Comparison of ENCODE assay signal across 19 cellular contexts in genomic region chr3:58369038-58369437, GRCh38. TPM values are rescaled to one million over a fixed set of nuclear protein-coding genes. Genes with fewer than 3 reads are reported as not detected.
A peak's percentile ranks its signal among the peaks of the same experiment; 100 is the strongest.
DNase-seq lines count a peak whose midpoint lies in the region; ATAC-seq and TF ChIP-seq lines count a peak whose summit lies in the region.
"Had no signal": no experiment of that assay in that cellular context is flagged by ENCODE, and none has a peak within 500 bp of the region (broad histone marks: within the 10 kb centered on the region; RNA-seq: fewer than 3 reads in every experiment).

No MANE protein-coding gene starts in this region.

- no peaks in the 10 kb centered on the region for H3K27me3 Mint-ChIP-seq in activated CD8-positive, alpha-beta T cell treated with anti-CD3 and anti-CD28 coated beads, Interleukin-2, amount 10 ng/mL, durations not matched to agents 7 days and 5 days (ENCODE audit: low read depth)
- no peaks in the 10 kb centered on the region for H3K27me3 Mint-ChIP-seq in activated CD8-positive, alpha-beta T cell treated with anti-CD3 and anti-CD28 coated beads for 36 hours
- H3K27me3 Mint-ChIP-seq in WTC11 (ENCODE audit: low read depth): no peaks in the 10 kb centered on the region
- H3K27me3 Mint-ChIP-seq in memory B cell: no peaks in the 10 kb centered on the region
- H3K27me3 Mint-ChIP-seq: CD4-positive, alpha-beta T cell; CD8-positive, alpha-beta memory T cell had no signal

- H3K27ac Mint-ChIP-seq in activated CD8-positive, alpha-beta T cell treated with anti-CD3 and anti-CD28 coated beads, Interleukin-2, amount 10 ng/mL, durations not matched to agents 7 days and 5 days: peak overlapping the region; percentile 1
- no peak overlapping the region for H3K27ac Mint-ChIP-seq in activated CD8-positive, alpha-beta T cell treated with anti-CD3 and anti-CD28 coated beads for 36 hours
- H3K27ac Mint-ChIP-seq in WTC11 (peak overlapping the region; percentile 22; the same call in 1 of the 2 replicates), memory B cell (peak overlapping the region; percentile 60)
- H3K27ac Mint-ChIP-seq: CD4-positive, alpha-beta T cell; GM23338 had no signal

- peaks cover 0 to 2% of the 10 kb centered on the region in 2 donors for H3K9me3 ChIP-seq in ovary
- H3K9me3 ChIP-seq: BE2C had no signal

- no peaks in the 10 kb centered on the region for H3K9me3 Mint-ChIP-seq in activated CD8-positive, alpha-beta T cell treated with anti-CD3 and anti-CD28 coated beads, Interleukin-2, amount 10 ng/mL, durations not matched to agents 7 days and 5 days (ENCODE audit: insufficient read depth)
- no peaks in the 10 kb centered on the region for H3K9me3 Mint-ChIP-seq in activated CD8-positive, alpha-beta T cell treated with anti-CD3 and anti-CD28 coated beads for 36 hours
- H3K9me3 Mint-ChIP-seq in WTC11 (peaks cover 9% of the 10 kb centered on the region), memory B cell (no peaks in the 10 kb centered on the region)
- H3K9me3 Mint-ChIP-seq: CD14-positive monocyte; CD4-positive, alpha-beta T cell; CD8-positive, alpha-beta memory T cell; GM23338; H9 had no signal

- peaks cover 26% of the 10 kb centered on the region for H3K36me3 Mint-ChIP-seq in activated CD8-positive, alpha-beta T cell treated with anti-CD3 and anti-CD28 coated beads, Interleukin-2, amount 10 ng/mL, durations not matched to agents 7 days and 5 days (ENCODE audit: low read depth)
- peaks cover 13% of the 10 kb centered on the region for H3K36me3 Mint-ChIP-seq in activated CD8-positive, alpha-beta T cell treated with anti-CD3 and anti-CD28 coated beads for 36 hours (ENCODE audit: low read depth)
- H3K36me3 Mint-ChIP-seq in WTC11: 0 out of 2 replicates have a peak, but pooled peaks cover 3% of the 10 kb centered on the region
- H3K36me3 Mint-ChIP-seq in memory B cell: peaks cover 18% of the 10 kb centered on the region

- POLR2A ChIA-PET in activated CD8-positive, alpha-beta T cell treated with anti-CD3 and anti-CD28 coated beads, Interleukin-2, amount 10 ng/mL, durations not matched to agents 7 days and 5 days (lab: Charles Lee): no interaction called here
- POLR2A ChIA-PET in activated CD8-positive, alpha-beta T cell treated with anti-CD3 and anti-CD28 coated beads for 36 hours (lab: Charles Lee): no interaction called here
- POLR2A ChIA-PET in WTC11 (lab: Charles Lee): no interaction called here

- H3K4me1 Mint-ChIP-seq in activated CD8-positive, alpha-beta T cell treated with anti-CD3 and anti-CD28 coated beads, Interleukin-2, amount 10 ng/mL, durations not matched to agents 7 days and 5 days (ENCODE audit: low read depth): peaks cover 27% of the 10 kb centered on the region
- H3K4me1 Mint-ChIP-seq in activated CD8-positive, alpha-beta T cell treated with anti-CD3 and anti-CD28 coated beads for 36 hours (ENCODE audit: low read depth): peaks cover 23% of the 10 kb centered on the region
- H3K4me1 Mint-ChIP-seq in WTC11 (peaks cover 27% of the 10 kb centered on the region), memory B cell (peaks cover 26% of the 10 kb centered on the region)

- H3K4me1 ChIP-seq in foreskin keratinocyte (no peaks in the 10 kb centered on the region), ovary (ENCODE audit: insufficient read depth) (no peaks in the 10 kb centered on the region)
- H3K4me1 ChIP-seq: BE2C had no signal

- ATAC-seq in activated CD8-positive, alpha-beta T cell treated with anti-CD3 and anti-CD28 coated beads, Interleukin-2, amount 10 ng/mL, durations not matched to agents 7 days and 5 days: no peak
- ATAC-seq in activated CD8-positive, alpha-beta T cell treated with anti-CD3 and anti-CD28 coated beads for 36 hours: no peak
- ATAC-seq in WTC11: peak; percentile 26; the same call in 1 of the 2 replicates
- ATAC-seq in memory B cell (ENCODE audit: low read depth): no peak
- no peak for ATAC-seq in foreskin keratinocyte
- ATAC-seq: GM23338, HCT116 had no signal

- H3K36me3 ChIP-seq in ovary: no peaks in the 10 kb centered on the region
- H3K36me3 ChIP-seq: BE2C had no signal

- no peaks in the 10 kb centered on the region for H3K27me3 ChIP-seq in foreskin keratinocyte
- no peaks in the 10 kb centered on the region for H3K27me3 ChIP-seq in ovary
- H3K27me3 ChIP-seq: BE2C; BLaER1 treated with 17β-estradiol and CSF1 and Interleukin-3, amounts not matched to agents 10 nM and 100 nM had no signal

- H3K27ac ChIP-seq in foreskin keratinocyte: no peak overlapping the region
- no peak overlapping the region for H3K27ac ChIP-seq in ovary
- H3K27ac ChIP-seq: 22Rv1 had no signal

- TF ChIP-seq EP300 in ovary (IDR thresholded peaks at IDR 0.05): no peak

- CTCF ChIA-PET in activated CD8-positive, alpha-beta T cell treated with anti-CD3 and anti-CD28 coated beads, Interleukin-2, amount 10 ng/mL, durations not matched to agents 7 days and 5 days (lab: Charles Lee): no interaction called here
- CTCF ChIA-PET in activated CD8-positive, alpha-beta T cell treated with anti-CD3 and anti-CD28 coated beads for 36 hours (lab: Charles Lee): interaction anchor here (0.9 kb wide), 1 partner anchor 63 kb away, joined by 3 read pairs; the partner anchor contains the start of genes HTD2 and RPP14
- CTCF ChIA-PET in WTC11 (lab: Charles Lee): interaction anchor here (1.0 to 1.8 kb wide), 3 partner anchors 17 to 63 kb away, joined by 3 to 5 read pairs (median 3); partner anchors contain the start of genes HTD2 and RPP14

- DNase-seq in activated CD8-positive, alpha-beta T cell treated with anti-CD3 and anti-CD28 coated beads, Interleukin-2, amount 10 ng/mL, durations not matched to agents 7 days and 5 days: no peak
- no peak for DNase-seq in activated CD8-positive, alpha-beta T cell treated with anti-CD3 and anti-CD28 coated beads for 36 hours
- DNase-seq in WTC11 (ENCODE audit: low spot score) (no peak), memory B cell (ENCODE audit: low spot score in 2 of 2) (no peak), DMS 273 (lab: John Stamatoyannopoulos, UW; ENCODE audit: unreplicated experiment) (no peak), foreskin keratinocyte (no peak), ovary (no peak)
- DNase-seq: BE2C; CD4-positive, alpha-beta T cell; CD8-positive, alpha-beta memory T cell; DMS53; DMS79 treated with DMSO at 0.1 percent for 48 hours; GF-D8; H9 had no signal

- no peak overlapping the region for H3K4me3 ChIP-seq in ovary
- H3K4me3 ChIP-seq: BLaER1 treated with 17β-estradiol and CSF1 and Interleukin-3, amounts not matched to agents 10 nM and 100 nM; GM23338 had no signal

- TF ChIP-seq CTCF in activated CD8-positive, alpha-beta T cell treated with anti-CD3 and anti-CD28 coated beads for 36 hours (IDR thresholded peaks at IDR 0.05): no peak
- TF ChIP-seq CTCF in WTC11 (IDR thresholded peaks at IDR 0.05): no peak
- TF ChIP-seq CTCF in foreskin keratinocyte (conservative IDR thresholded peaks at IDR 0.05): no peak
- no peak for TF ChIP-seq CTCF in ovary (IDR thresholded peaks at IDR 0.05)

- no peak for TF ChIP-seq POLR2A in ovary (IDR thresholded peaks at IDR 0.05)

- no peak overlapping the region for H3K4me3 Mint-ChIP-seq in activated CD8-positive, alpha-beta T cell treated with anti-CD3 and anti-CD28 coated beads, Interleukin-2, amount 10 ng/mL, durations not matched to agents 7 days and 5 days
- no peak overlapping the region for H3K4me3 Mint-ChIP-seq in activated CD8-positive, alpha-beta T cell treated with anti-CD3 and anti-CD28 coated beads for 36 hours
- H3K4me3 Mint-ChIP-seq in WTC11 (no peak overlapping the region), memory B cell (no peak overlapping the region)
- H3K4me3 Mint-ChIP-seq: CD14-positive monocyte; CD4-positive, alpha-beta T cell; CD8-positive, alpha-beta memory T cell; GM23338; H9 had no signal

- WGBS in ovary, 3 donors: 91 to 100% (median 100%) methylated on average over 1 of the region's 1 CpG

- intact Hi-C loops in activated CD8-positive, alpha-beta T cell treated with anti-CD3 and anti-CD28 coated beads for 36 hours (cut with micrococcal nuclease): no loop called here
- intact Hi-C loops in ovary (cut with DNase I): no loop called here

TF ChIP-seq in WTC11, 78 proteins besides CTCF, POLR2A, EP300 and RAD21 (continues in another document):
- TF ChIP-seq, protein P1, sequence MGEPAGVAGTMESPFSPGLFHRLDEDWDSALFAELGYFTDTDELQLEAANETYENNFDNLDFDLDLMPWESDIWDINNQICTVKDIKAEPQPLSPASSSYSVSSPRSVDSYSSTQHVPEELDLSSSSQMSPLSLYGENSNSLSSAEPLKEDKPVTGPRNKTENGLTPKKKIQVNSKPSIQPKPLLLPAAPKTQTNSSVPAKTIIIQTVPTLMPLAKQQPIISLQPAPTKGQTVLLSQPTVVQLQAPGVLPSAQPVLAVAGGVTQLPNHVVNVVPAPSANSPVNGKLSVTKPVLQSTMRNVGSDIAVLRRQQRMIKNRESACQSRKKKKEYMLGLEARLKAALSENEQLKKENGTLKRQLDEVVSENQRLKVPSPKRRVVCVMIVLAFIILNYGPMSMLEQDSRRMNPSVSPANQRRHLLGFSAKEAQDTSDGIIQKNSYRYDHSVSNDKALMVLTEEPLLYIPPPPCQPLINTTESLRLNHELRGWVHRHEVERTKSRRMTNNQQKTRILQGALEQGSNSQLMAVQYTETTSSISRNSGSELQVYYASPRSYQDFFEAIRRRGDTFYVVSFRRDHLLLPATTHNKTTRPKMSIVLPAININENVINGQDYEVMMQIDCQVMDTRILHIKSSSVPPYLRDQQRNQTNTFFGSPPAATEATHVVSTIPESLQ (CRISPR knock-in tag; IDR thresholded peaks at IDR 0.05): no peak
- TF ChIP-seq GTF2I (CRISPR knock-in tag; conservative IDR thresholded peaks at IDR 0.05): no peak
- no peak for TF ChIP-seq ZSCAN18 (CRISPR knock-in tag; IDR thresholded peaks at IDR 0.05)

RNA-seq across cellular contexts. Expression of gene PXK, which starts 36.3 kb away (rescaled TPM):
- total RNA-seq in activated CD8-positive, alpha-beta T cell treated with anti-CD3 and anti-CD28 coated beads, Interleukin-2, amount 10 ng/mL, durations not matched to agents 7 days and 5 days: 10 to 100 TPM; 31.5 to 33.4 TPM
- 10 to 100 TPM; 22.2 to 23.6 TPM for total RNA-seq in activated CD8-positive, alpha-beta T cell treated with anti-CD3 and anti-CD28 coated beads for 36 hours
- total RNA-seq in WTC11 (2021) (6.6 to 9.4 TPM (median 6.9 TPM) in 3 replicates), foreskin keratinocyte (14.5 and 18.8 TPM in 2 replicates), ovary (10 to 100 TPM; 21.6 to 36.6 (median 25.9) TPM)
- polyA plus RNA-seq in foreskin keratinocyte (7.9 and 8.0 TPM in 2 replicates), ovary (10 to 100 TPM; 17.2 to 42.0 TPM)
